Comparison of ENCODE assay signal across 11 cellular contexts in genomic region chr16:3642397-3643094, GRCh38. TPM values are rescaled to one million over a fixed set of nuclear protein-coding genes. Genes with fewer than 3 reads are reported as not detected.
DNase-seq lines count a peak whose midpoint lies in the region; ATAC-seq and TF ChIP-seq lines count a peak whose summit lies in the region.
"Had no signal": no experiment of that assay in that cellular context is flagged by ENCODE, and none has a peak within 500 bp of the region (broad histone marks: within the 10 kb centered on the region; RNA-seq: fewer than 3 reads in every experiment).

No MANE protein-coding gene starts in this region.

- H3K4me3 ChIP-seq in gastroesophageal sphincter = no peak overlapping the region
- H3K4me3 ChIP-seq: tibial nerve had no signal

- no peak overlapping the region for H3K4me3 Mint-ChIP-seq in activated CD4-positive, alpha-beta T cell treated with anti-CD3 and anti-CD28 coated beads, Interleukin-2, amount 10 ng/mL, durations not matched to agents 7 days and 5 days

- H3K27ac Mint-ChIP-seq in activated CD4-positive, alpha-beta T cell treated with anti-CD3 and anti-CD28 coated beads, Interleukin-2, amount 10 ng/mL, durations not matched to agents 7 days and 5 days = peak overlapping the region; percentile 46

- H3K27ac ChIP-seq in VCaP (peak overlapping the region; percentile 92), gastroesophageal sphincter (no peak overlapping the region)
- H3K27ac ChIP-seq: tibial nerve had no signal

- TF ChIP-seq POLR2A in gastroesophageal sphincter (IDR thresholded peaks at IDR 0.05) = no peak

- TF ChIP-seq CTCF in VCaP (conservative IDR thresholded peaks at IDR 0.05) (no peak), gastroesophageal sphincter (IDR thresholded peaks at IDR 0.05) (no peak)

- no peak for DNase-seq in activated CD4-positive, alpha-beta T cell treated with anti-CD3 and anti-CD28 coated beads, Interleukin-2, amount 10 ng/mL, durations not matched to agents 7 days and 5 days
- no peak for DNase-seq in activated CD4-positive, alpha-beta T cell treated with anti-CD3 and anti-CD28 coated beads, Interleukin-2, amount 50 U/mL, for 48 hours
- DNase-seq in glomerular visceral epithelial cell (ENCODE audit: extremely low spot score) (peak; percentile 33), GDM1 (lab: John Stamatoyannopoulos, UW) (no peak)
- peak; percentile 6 for DNase-seq in stimulated activated CD8-positive, alpha-beta memory T cell treated with anti-CD3 and anti-CD28 coated beads, Interleukin-4, amount 100 ng/mL, for 48 hours
- DNase-seq: effector CD8-positive, alpha-beta T cell; KBM-7 had no signal

- peaks cover 14% of the 10 kb centered on the region for H3K36me3 Mint-ChIP-seq in activated CD4-positive, alpha-beta T cell treated with anti-CD3 and anti-CD28 coated beads, Interleukin-2, amount 10 ng/mL, durations not matched to agents 7 days and 5 days (ENCODE audit: low read depth)

- CTCF ChIA-PET in activated CD4-positive, alpha-beta T cell treated with anti-CD3 and anti-CD28 coated beads, Interleukin-2, amount 10 ng/mL, durations not matched to agents 7 days and 5 days (lab: Charles Lee) = interaction anchor here (1.4 kb wide), 1 partner anchor 20 kb away, joined by 5 read pairs; no protein-coding TSS in a partner anchor

- POLR2A ChIA-PET in activated CD4-positive, alpha-beta T cell treated with anti-CD3 and anti-CD28 coated beads, Interleukin-2, amount 10 ng/mL, durations not matched to agents 7 days and 5 days (lab: Charles Lee) = no interaction called here

- peaks cover 0 to 49% of the 10 kb centered on the region in 2 donors for H3K36me3 ChIP-seq in gastroesophageal sphincter

- H3K27me3 Mint-ChIP-seq in activated CD4-positive, alpha-beta T cell treated with anti-CD3 and anti-CD28 coated beads, Interleukin-2, amount 10 ng/mL, durations not matched to agents 7 days and 5 days = no peaks in the 10 kb centered on the region

- no peak for ATAC-seq in GM19452 (IDR thresholded peaks at IDR 0.05; ENCODE audit: unreplicated experiment)
- no peak for ATAC-seq in gastroesophageal sphincter

- no peaks in the 10 kb centered on the region for H3K9me3 Mint-ChIP-seq in activated CD4-positive, alpha-beta T cell treated with anti-CD3 and anti-CD28 coated beads, Interleukin-2, amount 10 ng/mL, durations not matched to agents 7 days and 5 days

- H3K4me1 Mint-ChIP-seq in activated CD4-positive, alpha-beta T cell treated with anti-CD3 and anti-CD28 coated beads, Interleukin-2, amount 10 ng/mL, durations not matched to agents 7 days and 5 days = peaks cover 17% of the 10 kb centered on the region

- no peaks in the 10 kb centered on the region for H3K27me3 ChIP-seq in gastroesophageal sphincter
- H3K27me3 ChIP-seq: tibial nerve had no signal

- 80% methylated on average over 1 of the region's 21 CpGs; no CpG with 5 or more reads in 1 of the 2 donors for WGBS in gastroesophageal sphincter (ENCODE audit: low coverage in 1 of 2), 2 donors

- H3K9me3 ChIP-seq in gastroesophageal sphincter = no peaks in the 10 kb centered on the region
- H3K9me3 ChIP-seq: tibial nerve had no signal

- no peaks in the 10 kb centered on the region for H3K4me1 ChIP-seq in gastroesophageal sphincter

- TF ChIP-seq EP300 in gastroesophageal sphincter (IDR thresholded peaks at IDR 0.05) = no peak

RNA-seq across cellular contexts. Expression of gene DNASE1, which starts 11.9 kb away (rescaled TPM):
- 10 to 100 TPM; 39.7 to 44.2 TPM for total RNA-seq in activated CD4-positive, alpha-beta T cell treated with anti-CD3 and anti-CD28 coated beads, Interleukin-2, amount 10 ng/mL, durations not matched to agents 7 days and 5 days
- total RNA-seq in gastroesophageal sphincter = 10 to 100 TPM in 2 of 4 donors, 1 to 10 TPM in 2; 7.1 to 20.9 (median 11.0) TPM

RNA-seq across cellular contexts. Expression of gene SLX4, which starts 31.1 kb away (rescaled TPM):
- total RNA-seq in activated CD4-positive, alpha-beta T cell treated with anti-CD3 and anti-CD28 coated beads, Interleukin-2, amount 10 ng/mL, durations not matched to agents 7 days and 5 days = 10 to 100 TPM; 13.2 to 13.8 TPM
- 1 to 10 TPM; 1.4 to 5.6 (median 3.2) TPM for total RNA-seq in gastroesophageal sphincter

Comparison
In these comparisons a context has a peak if more than half of its experiments do, and no peak if none do; other contexts are left out.
1. DNase-seq: peak in glomerular visceral epithelial cell (single experiment) and stimulated activated CD8-positive, alpha-beta memory T cell treated with anti-CD3 and anti-CD28 coated beads, Interleukin-4, amount 100 ng/mL, for 48 hours (single experiment); none in activated CD4-positive, alpha-beta T cell treated with anti-CD3 and anti-CD28 coated beads, Interleukin-2, amount 10 ng/mL, durations not matched to agents 7 days and 5 days (single experiment), activated CD4-positive, alpha-beta T cell treated with anti-CD3 and anti-CD28 coated beads, Interleukin-2, amount 50 U/mL, for 48 hours (0 of 2) and GDM1 (single experiment).